In the genomic region with DNA sequence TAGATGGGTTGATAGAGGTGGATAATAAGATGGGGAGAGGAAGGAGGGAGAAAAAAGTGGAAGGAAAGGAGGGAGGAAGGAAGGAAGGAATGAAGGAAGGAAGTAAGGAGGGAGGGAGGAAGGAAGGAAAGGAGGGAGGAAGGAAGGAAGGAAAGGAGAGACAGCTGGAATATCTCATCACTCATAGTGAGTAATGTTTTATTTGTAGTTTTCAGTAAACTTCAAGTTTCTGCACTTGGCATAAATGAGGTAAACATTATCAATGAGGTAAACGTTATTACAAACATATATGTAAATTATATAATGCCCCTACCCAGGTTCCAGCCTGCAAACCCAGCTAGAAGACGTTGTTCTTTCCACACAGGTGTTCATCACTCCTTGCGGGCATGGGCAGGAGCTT, we compare ENCODE assay signal across 29 cellular contexts.
A peak's percentile ranks its signal among the peaks of the same experiment; 100 is the strongest.
DNase-seq lines count a peak whose midpoint lies in the region; ATAC-seq, FAIRE-seq and TF ChIP-seq lines count a peak whose summit lies in the region.
"Had no signal": no experiment of that assay in that cellular context is flagged by ENCODE, and none has a peak within 500 bp of the region (broad histone marks: within the 10 kb centered on the region; RNA-seq: fewer than 3 reads in every experiment).

No MANE protein-coding gene starts in this region.

- H3K27ac ChIP-seq in HepG2 (ENCODE audit: extremely low read length, insufficient read depth, low read length) (no peak overlapping the region), right lobe of liver (no peak overlapping the region), K562 (ENCODE audit: extremely low read depth, low read depth, low read length) (no peak overlapping the region), colonic mucosa (no peak overlapping the region)
- H3K27ac ChIP-seq: 22Rv1; A549; BLaER1; BLaER1 treated with 17β-estradiol and CSF1 and Interleukin-3, amounts not matched to agents 10 nM and 100 nM; C4-2B had no signal

- no peaks in the 10 kb centered on the region for H3K4me1 ChIP-seq in HepG2 (ENCODE audit: insufficient read depth, low read length)
- H3K4me1 ChIP-seq in right lobe of liver: no peaks in the 10 kb centered on the region
- H3K4me1 ChIP-seq in K562 (replicated peaks in 1 of 2; ENCODE audit: control insufficient read depth in 2 of 2, insufficient read depth in 2 of 2, low read length in 2 of 2): no peaks in the 10 kb centered on the region
- no peaks in the 10 kb centered on the region for H3K4me1 ChIP-seq in colonic mucosa
- H3K4me1 ChIP-seq: A549; BE2C; BLaER1; BLaER1 treated with 17β-estradiol and CSF1 and Interleukin-3, amounts not matched to agents 10 nM and 100 nM had no signal

- POLR2A ChIA-PET in HepG2 (lab: Yijun Ruan, JAX) (no interaction called here), K562 (lab: Yijun Ruan, JAX) (no interaction called here)

- H4K20me1 ChIP-seq in HepG2 (ENCODE audit: insufficient read depth, low read length) (no peaks in the 10 kb centered on the region), K562 (replicated peaks; ENCODE audit: control insufficient read depth, insufficient read depth, low read length) (no peaks in the 10 kb centered on the region)
- H4K20me1 ChIP-seq: BLaER1; BLaER1 treated with 17β-estradiol and CSF1 and Interleukin-3, amounts not matched to agents 10 nM and 100 nM had no signal

- DNase-seq in HepG2 (ENCODE audit: low spot score) (no peak), right lobe of liver (no peak), K562 (ENCODE audit: extremely low read depth in 1 of 4, low spot score in 3 of 4) (no peak), colonic mucosa (no peak)
- DNase-seq: 8988T; ACHN; AML-193; BE2C; C1 segment of cervical spinal cord; Caco-2; Calu3; CD4-positive, alpha-beta memory T cell; CD4-positive, alpha-beta T cell; CD4-positive, CD25-positive, alpha-beta regulatory T cell; CD8-positive, alpha-beta memory T cell; COR-L47; DMS 273 treated with DMSO at 0.1 percent for 48 hours; DMS153; DMS53; DND-41; EL had no signal

- H3K9ac ChIP-seq in HepG2 (ENCODE audit: insufficient read depth, low read depth, low read length) (no peak overlapping the region), K562 (ENCODE audit: insufficient read depth in 1 of 2, low read depth in 2 of 2, low read length in 2 of 2) (no peak overlapping the region), colonic mucosa (ENCODE audit: low read depth in 2 of 2, low read length in 2 of 2) (no peak overlapping the region)
- H3K9ac ChIP-seq: BLaER1; BLaER1 treated with 17β-estradiol and CSF1 and Interleukin-3, amounts not matched to agents 10 nM and 100 nM had no signal

- H3K79me2 ChIP-seq in HepG2 (ENCODE audit: insufficient read depth, low read length) (no peaks in the 10 kb centered on the region), K562 (ENCODE audit: control insufficient read depth, insufficient read depth, low read length) (no peaks in the 10 kb centered on the region)

- TF ChIP-seq RAD21 in HepG2 (CRISPR knock-in tag; IDR thresholded peaks at IDR 0.05): no peak
- no peak for TF ChIP-seq RAD21 in K562 (CRISPR knock-in tag; conservative IDR thresholded peaks at IDR 0.05 in 1 of 2, IDR thresholded peaks at IDR 0.05 in 1 of 2)

- FAIRE-seq in HepG2 (lab: Jason Lieb, UNC): no peak
- FAIRE-seq in K562 (lab: Jason Lieb, UNC): no peak
- FAIRE-seq: A204.1, A549, D721Med had no signal

- 29% methylated on average over 3 of the region's 3 CpGs for WGBS in HepG2 (ENCODE audit: low lambda C conversion rate)
- 23% methylated on average over 2 of the region's 3 CpGs for WGBS in right lobe of liver (ENCODE audit: insufficient coverage, low coverage, low lambda C conversion rate, missing lambda C conversion rate)
- 3% methylated on average over 3 of the region's 3 CpGs for WGBS in K562 (ENCODE audit: insufficient coverage, low coverage, missing lambda C conversion rate)

- no peak overlapping the region for H3K4me2 ChIP-seq in HepG2 (ENCODE audit: low read depth, low read length)
- H3K4me2 ChIP-seq in K562 (ENCODE audit: insufficient read depth, low read length): no peak overlapping the region
- H3K4me2 ChIP-seq: A549; BLaER1; BLaER1 treated with 17β-estradiol and CSF1 and Interleukin-3, amounts not matched to agents 10 nM and 100 nM had no signal

- no peaks in the 10 kb centered on the region for H3K9me1 ChIP-seq in K562 (ENCODE audit: control insufficient read depth, insufficient read depth, low read length)

- in situ Hi-C loops in HepG2 (cut with HindIII; ENCODE audit: extremely low pct_ligation_motif_present, low pct_unique_long_range_greater_than_20kb): no loop called here
- in situ Hi-C loops in K562 (cut with MboI): no loop called here

- TF ChIP-seq EP300 in HepG2 (IDR thresholded peaks at IDR 0.05; ENCODE audit: low read depth in 2 of 2, low read length in 2 of 2): no peak
- no peak for TF ChIP-seq EP300 in HepG2 (CRISPR knock-in tag; IDR thresholded peaks at IDR 0.05; ENCODE audit: borderline replicate concordance)
- TF ChIP-seq EP300 in K562 (IDR thresholded peaks at IDR 0.05; ENCODE audit: low read length): no peak

- TF ChIP-seq CTCF in HepG2 (CRISPR knock-in tag; IDR thresholded peaks at IDR 0.05) (no peak), right lobe of liver (IDR thresholded peaks at IDR 0.05) (no peak), K562 (IDR thresholded peaks at IDR 0.05 in 2 of 3, conservative IDR thresholded peaks at IDR 0.05 in 1 of 3; ENCODE audit: insufficient read depth in 2 of 3, low read depth in 1 of 3, low read length in 3 of 3) (no peak), colonic mucosa (IDR thresholded peaks at IDR 0.05) (no peak)

- H2AFZ ChIP-seq in HepG2 (ENCODE audit: low read length) (no peak overlapping the region), K562 (ENCODE audit: low read depth, low read length) (no peak overlapping the region)

- H3K36me3 ChIP-seq in HepG2 (replicated peaks in 1 of 2; ENCODE audit: control insufficient read depth in 1 of 2, insufficient read depth in 2 of 2, low read length in 2 of 2) (no peaks in the 10 kb centered on the region), right lobe of liver (no peaks in the 10 kb centered on the region), K562 (ENCODE audit: control insufficient read depth, insufficient read depth, low read length) (no peaks in the 10 kb centered on the region), colonic mucosa (no peaks in the 10 kb centered on the region)
- H3K36me3 ChIP-seq: BE2C; BLaER1; BLaER1 treated with 17β-estradiol and CSF1 and Interleukin-3, amounts not matched to agents 10 nM and 100 nM had no signal

- no peak overlapping the region for H3K4me3 ChIP-seq in HepG2 (replicated peaks in 1 of 3; ENCODE audit: insufficient read depth in 1 of 3, low read depth in 2 of 3, low read length in 3 of 3)
- H3K4me3 ChIP-seq in right lobe of liver: no peak overlapping the region
- H3K4me3 ChIP-seq in K562: no peak overlapping the region
- no peak overlapping the region for H3K4me3 ChIP-seq in colonic mucosa
- H3K4me3 ChIP-seq: A549; BLaER1; BLaER1 treated with 17β-estradiol and CSF1 and Interleukin-3, amounts not matched to agents 10 nM and 100 nM had no signal

- intact Hi-C loops in HepG2 (cut with micrococcal nuclease; ENCODE audit: unreplicated experiment) (no loop called here), right lobe of liver (cut with DNase I) (no loop called here), K562 (cut with micrococcal nuclease) (no loop called here), colonic mucosa (cut with DNase I) (no loop called here)

- BruUV-seq in HepG2 (replicated peaks; lab: Mats Ljungman, UMichigan): no TSS peak
- BruUV-seq in K562 (replicated peaks; lab: Mats Ljungman, UMichigan): no TSS peak

- no peaks in the 10 kb centered on the region for H3K9me3 ChIP-seq in HepG2 (ENCODE audit: low read length)
- no peaks in the 10 kb centered on the region for H3K9me3 ChIP-seq in right lobe of liver
- H3K9me3 ChIP-seq in K562 (replicated peaks; ENCODE audit: control insufficient read depth, insufficient read depth, low read depth, low read length): no peaks in the 10 kb centered on the region
- H3K9me3 ChIP-seq in colonic mucosa: no peaks in the 10 kb centered on the region
- H3K9me3 ChIP-seq: A549, BE2C, Caco-2 had no signal

- no peak for TF ChIP-seq POLR2A in HepG2 (IDR thresholded peaks at IDR 0.05; ENCODE audit: insufficient read depth in 1 of 2, low read depth in 2 of 2, low read length in 2 of 2)
- no peak for TF ChIP-seq POLR2A in right lobe of liver (IDR thresholded peaks at IDR 0.05)
- no peak for TF ChIP-seq POLR2A in K562 (conservative IDR thresholded peaks at IDR 0.05)

- H3K27me3 ChIP-seq in HepG2 (ENCODE audit: control insufficient read depth in 1 of 2, insufficient read depth in 2 of 2, low read length in 2 of 2) (peaks cover 1 to 23% of the 10 kb centered on the region in 2 experiments; a peak in 2 of 5 replicates), right lobe of liver (no peaks in the 10 kb centered on the region), K562 (ENCODE audit: control insufficient read depth in 2 of 2, insufficient read depth in 2 of 2, low read length in 2 of 2) (peaks cover 5 to 40% of the 10 kb centered on the region in 2 experiments; a peak in 3 of 5 replicates), colonic mucosa (no peaks in the 10 kb centered on the region)
- H3K27me3 ChIP-seq: BE2C; BLaER1; BLaER1 treated with 17β-estradiol and CSF1 and Interleukin-3, amounts not matched to agents 10 nM and 100 nM had no signal

- CTCF ChIA-PET in HepG2 (lab: Yijun Ruan, JAX; ENCODE audit: low intra/inter-chr PET ratio, low total read pairs) (no interaction called here), K562 (lab: Yijun Ruan, JAX; ENCODE audit: low intra/inter-chr PET ratio) (no interaction called here)

- no peak for ATAC-seq in HepG2
- no peak for ATAC-seq in right lobe of liver
- ATAC-seq in K562: no peak
- ATAC-seq: A549; CD8-positive, alpha-beta T cell had no signal

TF ChIP-seq in HepG2, 621 proteins besides CTCF, POLR2A, EP300 and RAD21:
- TF ChIP-seq HNRNPK (IDR thresholded peaks at IDR 0.05; ENCODE audit: low read depth, low read length, poor library complexity, severe bottlenecking): peak; percentile 63
- TF ChIP-seq ZNF468 (CRISPR knock-in tag; IDR thresholded peaks at IDR 0.05): no peak

TF ChIP-seq in K562, 482 proteins besides CTCF, POLR2A, EP300 and RAD21:
- TF ChIP-seq PCBP2 (IDR thresholded peaks at IDR 0.05; ENCODE audit: low read depth, low read length, poor library complexity, severe bottlenecking): peak; percentile 55
- TF ChIP-seq, protein P1, sequence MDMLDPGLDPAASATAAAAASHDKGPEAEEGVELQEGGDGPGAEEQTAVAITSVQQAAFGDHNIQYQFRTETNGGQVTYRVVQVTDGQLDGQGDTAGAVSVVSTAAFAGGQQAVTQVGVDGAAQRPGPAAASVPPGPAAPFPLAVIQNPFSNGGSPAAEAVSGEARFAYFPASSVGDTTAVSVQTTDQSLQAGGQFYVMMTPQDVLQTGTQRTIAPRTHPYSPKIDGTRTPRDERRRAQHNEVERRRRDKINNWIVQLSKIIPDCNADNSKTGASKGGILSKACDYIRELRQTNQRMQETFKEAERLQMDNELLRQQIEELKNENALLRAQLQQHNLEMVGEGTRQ (CRISPR knock-in tag; IDR thresholded peaks at IDR 0.05): no peak

Comparison
In these comparisons a context has a peak if more than half of its experiments do, and no peak if none do; other contexts are left out.
1. Of the 241 proteins assayed by ChIP-seq in both HepG2 and K562: peak only in HepG2: HNRNPK; only in K562: PCBP2; in both: none; in neither: 239.